Comparison of ENCODE assay signal across 11 cellular contexts in the genomic region with DNA sequence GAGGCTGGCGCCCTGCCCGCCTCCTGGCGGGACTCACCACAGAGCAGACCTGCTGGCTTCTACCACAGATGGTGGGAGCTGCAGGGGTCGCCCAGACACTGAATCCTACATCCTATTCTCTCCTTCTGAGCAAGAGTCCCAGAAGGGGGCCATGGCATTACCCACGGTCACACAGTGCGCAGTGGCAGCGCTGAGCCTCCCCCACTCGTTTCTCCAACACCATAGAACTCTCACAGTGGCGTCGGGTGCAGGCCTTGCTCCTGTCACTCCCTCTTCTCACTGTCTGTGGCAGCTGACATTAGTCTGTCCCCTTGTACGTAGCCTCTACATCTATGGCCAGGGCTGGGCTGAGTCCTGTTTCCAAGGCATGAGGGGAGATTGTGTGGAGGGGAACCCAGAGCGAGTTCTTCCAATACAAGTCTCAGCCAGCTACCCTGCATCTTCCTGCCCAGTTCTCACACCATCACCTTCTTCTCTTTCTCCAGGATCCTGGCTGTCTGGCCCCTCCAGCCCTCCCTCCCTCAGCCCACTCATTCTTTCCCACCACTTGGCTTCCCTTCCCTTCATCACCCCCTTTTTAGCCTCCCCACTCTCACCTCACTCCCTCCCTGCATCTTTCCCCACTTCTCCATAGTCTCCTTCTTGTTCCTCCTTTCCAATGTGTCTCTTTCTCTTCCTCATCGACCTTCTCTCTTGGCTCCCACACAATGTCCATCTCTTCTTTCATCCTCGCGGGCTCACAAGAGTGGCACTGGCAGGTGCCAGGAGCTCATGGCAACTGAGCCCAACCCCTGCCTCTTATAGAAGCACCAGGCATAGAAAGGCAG. TPM values are rescaled to one million over a fixed set of nuclear protein-coding genes. Genes with fewer than 3 reads are reported as not detected.
DNase-seq lines count a peak whose midpoint lies in the region; ATAC-seq, FAIRE-seq and TF ChIP-seq lines count a peak whose summit lies in the region.
"Had no signal": no experiment of that assay in that cellular context is flagged by ENCODE, and none has a peak within 500 bp of the region (broad histone marks: within the 10 kb centered on the region; RNA-seq: fewer than 3 reads in every experiment).

No MANE protein-coding gene starts in this region.

- no peak overlapping the region for H3K18ac ChIP-seq in H1 (ENCODE audit: extremely low read depth, low read length)

- POLR2A ChIA-PET in RWPE1 (lab: Yijun Ruan, JAX; ENCODE audit: low non-redundant PET), result no interaction called here
- POLR2A ChIA-PET in H1 (lab: Charles Lee; ENCODE audit: partially characterized antibody), result interaction anchor here (0.7 to 10.4 kb wide), 8 partner anchors 11 to 121 kb away, joined by 3 to 135 read pairs (median 4); a partner anchor contains a TSS

- TF ChIP-seq RAD21 in H1 (IDR thresholded peaks at IDR 0.05 in 1 of 2, conservative IDR thresholded peaks at IDR 0.05 in 1 of 2; ENCODE audit: low read depth in 2 of 2, low read length in 2 of 2), result no peak

- H2BK15ac ChIP-seq in H1 (ENCODE audit: low read length), result no peak overlapping the region

- no peaks in the 10 kb centered on the region for H3K9me3 ChIP-seq in H1 (ENCODE audit: insufficient read depth in 2 of 2, low read depth in 1 of 2, low read length in 1 of 2)
- H3K9me3 ChIP-seq: uterus had no signal

- TF ChIP-seq CTCF in RWPE1 (conservative IDR thresholded peaks at IDR 0.05; ENCODE audit: low read depth), result no peak
- TF ChIP-seq CTCF in H1 (IDR thresholded peaks at IDR 0.05; ENCODE audit: control extremely low read depth in 1 of 3, insufficient read depth in 1 of 3, low read depth in 1 of 3, low read length in 3 of 3), result no peak

- H4K20me1 ChIP-seq in H1 (replicated peaks in 1 of 2; ENCODE audit: control insufficient read depth in 1 of 2, insufficient read depth in 2 of 2, low read length in 2 of 2), result peaks cover 0 to 13% of the 10 kb centered on the region in 2 experiments

- H3K4me1 Mint-ChIP-seq in activated T-cell treated with anti-CD3 and anti-CD28 coated beads, Interleukin-2, amount 50 U/mL, for 24 hours (ENCODE audit: low read depth), result peaks cover 75% of the 10 kb centered on the region
- H3K4me1 Mint-ChIP-seq in stimulated activated memory B cell treated with anti-CD40 and anti-IgM and Interleukin-4, amounts not matched to agents 10 μg/mL and 1 μg/mL and 100 μg/mL, for 72 hours, result peaks cover 82% of the 10 kb centered on the region

- H2BK20ac ChIP-seq in H1 (ENCODE audit: low read length), result no peak overlapping the region

- CTCF ChIA-PET in RWPE1 (lab: Yijun Ruan, JAX) (no interaction called here), H1 (lab: Charles Lee; ENCODE audit: partially characterized antibody) (interaction anchor here (0.6 to 12.7 kb wide), 11 partner anchors 8 to 137 kb away, joined by 3 to 158 read pairs (median 5); no protein-coding TSS in a partner anchor)

- no peak overlapping the region for H2BK120ac ChIP-seq in H1 (replicated peaks; ENCODE audit: low read depth, low read length)

- peaks cover 9% of the 10 kb centered on the region for H3K79me1 ChIP-seq in H1 (ENCODE audit: low read depth, low read length)

- peaks cover 32 to 64% (median 48%) of the 10 kb centered on the region in 4 experiments for H3K36me3 ChIP-seq in H1 (ENCODE audit: control insufficient read depth in 2 of 4, insufficient read depth in 4 of 4, low read length in 3 of 4)
- H3K36me3 ChIP-seq: uterus had no signal

- no peak overlapping the region for H2BK12ac ChIP-seq in H1 (ENCODE audit: low read depth, low read length)

- H4K91ac ChIP-seq in H1 (replicated peaks; ENCODE audit: insufficient read length, low read length), result no peak overlapping the region

- H3K4me3 Mint-ChIP-seq in activated T-cell treated with anti-CD3 and anti-CD28 coated beads, Interleukin-2, amount 50 U/mL, for 24 hours, result peak overlapping the region; percentile 47
- no peak overlapping the region for H3K4me3 Mint-ChIP-seq in stimulated activated memory B cell treated with anti-CD40 and anti-IgM and Interleukin-4, amounts not matched to agents 10 μg/mL and 1 μg/mL and 100 μg/mL, for 72 hours

- no peak overlapping the region for H2AK5ac ChIP-seq in H1 (ENCODE audit: low read depth, low read length)

- TF ChIP-seq EP300 in H1 (IDR thresholded peaks at IDR 0.05; ENCODE audit: borderline replicate concordance in 1 of 2, low read depth in 2 of 2, low read length in 2 of 2), result no peak

- no peaks in the 10 kb centered on the region for H3K27me3 Mint-ChIP-seq in activated T-cell treated with anti-CD3 and anti-CD28 coated beads, Interleukin-2, amount 50 U/mL, for 24 hours
- no peaks in the 10 kb centered on the region for H3K27me3 Mint-ChIP-seq in stimulated activated memory B cell treated with anti-CD40 and anti-IgM and Interleukin-4, amounts not matched to agents 10 μg/mL and 1 μg/mL and 100 μg/mL, for 72 hours

- H3K14ac ChIP-seq in H1 (ENCODE audit: insufficient read length), result no peak overlapping the region

- no peak overlapping the region for H4K5ac ChIP-seq in H1 (ENCODE audit: insufficient read length, low read depth, low read length)

- no peak for ATAC-seq in stimulated activated memory B cell treated with anti-CD40 and anti-IgM and Interleukin-4, amounts not matched to agents 10 μg/mL and 1 μg/mL and 100 μg/mL, for 72 hours
- no peak for ATAC-seq in Right ventricle myocardium inferior
- no peak for ATAC-seq in GM18861 (IDR thresholded peaks at IDR 0.05; ENCODE audit: unreplicated experiment)

- H3K4me1 ChIP-seq in H1 (replicated peaks in 1 of 4; ENCODE audit: control insufficient read depth in 3 of 4, insufficient read depth in 4 of 4, low read length in 3 of 4), result peaks cover 2 to 24% (median 6%) of the 10 kb centered on the region in 4 experiments

- H3K23ac ChIP-seq in H1 (ENCODE audit: insufficient read length), result no peak overlapping the region

- H3K27me3 ChIP-seq in H1 (replicated peaks in 1 of 4; ENCODE audit: control insufficient read depth in 3 of 4, extremely low read depth in 1 of 4, insufficient read depth in 3 of 4, low read length in 3 of 4), result no peaks in the 10 kb centered on the region
- H3K27me3 ChIP-seq: uterus had no signal

- no peak overlapping the region for H3K4me2 ChIP-seq in H1 (ENCODE audit: insufficient read depth in 1 of 2, low read depth in 2 of 2, low read length in 2 of 2)

- 90% methylated on average over 15 of the region's 15 CpGs; no CpG with 5 or more reads in 1 of the 2 experiments for WGBS in H1 (ENCODE audit: extremely low coverage in 1 of 2, insufficient coverage in 1 of 2, insufficient read length in 1 of 2, insufficient replicate concordance in 2 of 2, low coverage in 1 of 2, low lambda C conversion rate in 2 of 2, missing lambda C conversion rate in 1 of 2), 2 experiments

- H4K8ac ChIP-seq in H1 (ENCODE audit: extremely low read depth, insufficient read depth, low read length), result no peak overlapping the region

- peaks cover 11 to 23% of the 10 kb centered on the region in 2 experiments for H3K79me2 ChIP-seq in H1 (ENCODE audit: control insufficient read depth in 1 of 2, insufficient read depth in 2 of 2, low read length in 2 of 2)

- no peak for FAIRE-seq in H1 (lab: Jason Lieb, UNC)

- peaks cover 8% of the 10 kb centered on the region for H3K23me2 ChIP-seq in H1 (ENCODE audit: low read depth, low read length)

- no peak for DNase-seq in activated T-cell treated with anti-CD3 and anti-CD28 coated beads, Interleukin-2, amount 50 U/mL, for 24 hours
- no peak for DNase-seq in activated T-cell treated with anti-CD3 and anti-CD28 coated beads, Interleukin-2, amount 50 U/mL, for 1 hour
- DNase-seq in RWPE1 (ENCODE audit: low spot score), result no peak
- DNase-seq in H1 (ENCODE audit: low read depth in 1 of 2, low spot score in 2 of 2), result no peak
- DNase-seq in Right ventricle myocardium inferior (ENCODE audit: missing footprints), result no peak
- DNase-seq in NCI-H2081 (lab: John Stamatoyannopoulos, UW), result no peak
- DNase-seq: EL, uterus had no signal

- no peak overlapping the region for H2BK5ac ChIP-seq in H1 (ENCODE audit: low read depth, low read length)

- H3K27ac ChIP-seq in RWPE1, result peak overlapping the region; percentile 79
- no peak overlapping the region for H3K27ac ChIP-seq in H1 (ENCODE audit: low read depth, low read length)

- H3K36me3 Mint-ChIP-seq in activated T-cell treated with anti-CD3 and anti-CD28 coated beads, Interleukin-2, amount 50 U/mL, for 24 hours (ENCODE audit: low read depth), result peaks cover 88% of the 10 kb centered on the region
- peaks cover 65% of the 10 kb centered on the region for H3K36me3 Mint-ChIP-seq in stimulated activated memory B cell treated with anti-CD40 and anti-IgM and Interleukin-4, amounts not matched to agents 10 μg/mL and 1 μg/mL and 100 μg/mL, for 72 hours

- no peak overlapping the region for H3K56ac ChIP-seq in H1 (replicated peaks; ENCODE audit: insufficient read length, low read depth, low read length)

- no peaks in the 10 kb centered on the region for H3K9me3 Mint-ChIP-seq in activated T-cell treated with anti-CD3 and anti-CD28 coated beads, Interleukin-2, amount 50 U/mL, for 24 hours
- H3K9me3 Mint-ChIP-seq in stimulated activated memory B cell treated with anti-CD40 and anti-IgM and Interleukin-4, amounts not matched to agents 10 μg/mL and 1 μg/mL and 100 μg/mL, for 72 hours, result no peaks in the 10 kb centered on the region

- no peak overlapping the region for H2AFZ ChIP-seq in H1 (ENCODE audit: low read length)

- no peak overlapping the region for H3K4me3 ChIP-seq in H1 (ENCODE audit: extremely low read depth in 1 of 4, insufficient read depth in 2 of 4, low read depth in 3 of 4, low read length in 4 of 4)
- H3K4me3 ChIP-seq: uterus had no signal

- intact Hi-C loops in Right ventricle myocardium inferior (cut with DNase I), result loop anchor here (5.0 kb wide), 1 partner anchor 309 kb away; no protein-coding TSS in a partner anchor

- H3K9ac ChIP-seq in H1 (replicated peaks in 1 of 4; ENCODE audit: extremely low read depth in 1 of 4, low read depth in 3 of 4, low read length in 3 of 4), result no peak overlapping the region

- H3K27ac Mint-ChIP-seq in activated T-cell treated with anti-CD3 and anti-CD28 coated beads, Interleukin-2, amount 50 U/mL, for 24 hours, result peak overlapping the region; percentile 96
- H3K27ac Mint-ChIP-seq in stimulated activated memory B cell treated with anti-CD40 and anti-IgM and Interleukin-4, amounts not matched to agents 10 μg/mL and 1 μg/mL and 100 μg/mL, for 72 hours, result peak overlapping the region; percentile 79

- no peak overlapping the region for H3K4ac ChIP-seq in H1 (replicated peaks; ENCODE audit: insufficient read length, low read depth, low read length)

- TF ChIP-seq POLR2A in H1 (IDR thresholded peaks at IDR 0.05; ENCODE audit: control extremely low read depth in 1 of 2, low read depth in 2 of 2, low read length in 2 of 2), result peak in 1 of 2 experiments; percentile 19; a peak in 2 of 3 replicates

RNA-seq across cellular contexts. Expression of a gene that starts 5.9 kb away (rescaled TPM):
- 102 and 106 TPM in 2 replicates for total RNA-seq in H1 (2021; fragmentation: NEBNext Ultra II Directional; extraction: Animal tissue kit (Norgen Biotek cat#: 25700))
- 14.7 and 18.0 TPM in 2 replicates for polyA plus RNA-seq in H1 (2011; rRNA removed)
- polyA plus RNA-seq in H1 (2011; cell fraction: cytosol; rRNA removed), result 31.4 TPM
- 55.2 TPM for polyA plus RNA-seq in H1 (2011; cell fraction: nucleus; rRNA removed)
- 66.1 to 73.3 TPM (median 70.8 TPM) in 4 replicates for polyA plus RNA-seq in H1 (2012, experiment 1 of 2)
- 36.4 TPM for polyA plus RNA-seq in H1 (2012, experiment 2 of 2)
- 64.9 TPM for polyA plus RNA-seq in H1 (2013, experiment 1 of 2)
- polyA plus RNA-seq in H1 (2013, experiment 2 of 2), result 63.5 TPM
- 24.9 and 28.4 TPM in 2 replicates for polyA minus RNA-seq in H1 (2011; rRNA and poly(A)+ RNA removed)
- polyA minus RNA-seq in H1 (2011; cell fraction: cytosol; rRNA and poly(A)+ RNA removed), result 30.1 TPM
- 42.4 TPM for polyA minus RNA-seq in H1 (2011; cell fraction: nucleus; rRNA and poly(A)+ RNA removed)
- total RNA-seq in Right ventricle myocardium inferior, result 57.5 TPM

RNA-seq across cellular contexts. Expression of a gene that starts 13.9 kb away (rescaled TPM):
- 103 and 106 TPM in 2 replicates for total RNA-seq in H1 (2021; fragmentation: NEBNext Ultra II Directional; extraction: Animal tissue kit (Norgen Biotek cat#: 25700))
- 53.7 and 72.5 TPM in 2 replicates for polyA plus RNA-seq in H1 (2011; rRNA removed)
- polyA plus RNA-seq in H1 (2011; cell fraction: cytosol; rRNA removed), result 64.5 TPM
- polyA plus RNA-seq in H1 (2011; cell fraction: nucleus; rRNA removed), result 132 TPM
- polyA plus RNA-seq in H1 (2012, experiment 1 of 2), result 47.6 to 71.4 TPM (median 64.4 TPM) in 4 replicates
- 60.9 TPM for polyA plus RNA-seq in H1 (2012, experiment 2 of 2)
- polyA plus RNA-seq in H1 (2013, experiment 1 of 2), result 50.8 TPM
- 46.4 TPM for polyA plus RNA-seq in H1 (2013, experiment 2 of 2)
- polyA minus RNA-seq in H1 (2011; rRNA and poly(A)+ RNA removed), result 51.4 and 62.5 TPM in 2 replicates
- polyA minus RNA-seq in H1 (2011; cell fraction: cytosol; rRNA and poly(A)+ RNA removed), result 36.7 TPM
- 68.0 TPM for polyA minus RNA-seq in H1 (2011; cell fraction: nucleus; rRNA and poly(A)+ RNA removed)
- 40.8 TPM for total RNA-seq in Right ventricle myocardium inferior

RNA-seq across cellular contexts. Expression of a gene that starts 26.8 kb away (rescaled TPM):
- 15.7 and 18.5 TPM in 2 replicates for total RNA-seq in H1 (2021; fragmentation: NEBNext Ultra II Directional; extraction: Animal tissue kit (Norgen Biotek cat#: 25700))
- 30.5 and 34.7 TPM in 2 replicates for polyA plus RNA-seq in H1 (2011; rRNA removed)
- polyA plus RNA-seq in H1 (2011; cell fraction: cytosol; rRNA removed), result 35.0 TPM
- polyA plus RNA-seq in H1 (2011; cell fraction: nucleus; rRNA removed), result 123 TPM
- polyA plus RNA-seq in H1 (2012, experiment 1 of 2), result 20.5 to 27.2 TPM (median 24.5 TPM) in 4 replicates
- polyA plus RNA-seq in H1 (2012, experiment 2 of 2), result 25.0 TPM
- 20.5 TPM for polyA plus RNA-seq in H1 (2013, experiment 1 of 2)
- polyA plus RNA-seq in H1 (2013, experiment 2 of 2), result 20.9 TPM
- 17.9 and 21.7 TPM in 2 replicates for polyA minus RNA-seq in H1 (2011; rRNA and poly(A)+ RNA removed)
- 10.3 TPM for polyA minus RNA-seq in H1 (2011; cell fraction: cytosol; rRNA and poly(A)+ RNA removed)
- 18.4 TPM for polyA minus RNA-seq in H1 (2011; cell fraction: nucleus; rRNA and poly(A)+ RNA removed)
- 20.8 TPM for total RNA-seq in Right ventricle myocardium inferior

RNA-seq across cellular contexts. Expression of a gene that starts 43.1 kb away (rescaled TPM):
- total RNA-seq in H1 (2021; fragmentation: NEBNext Ultra II Directional; extraction: Animal tissue kit (Norgen Biotek cat#: 25700)), result 0.19 TPM in 1 of 2 replicates, not detected in the other
- polyA plus RNA-seq in H1 (2011; rRNA removed), result 0.05 and 0.09 TPM in 2 replicates
- 0.05 TPM for polyA plus RNA-seq in H1 (2011; cell fraction: cytosol; rRNA removed)
- 0.17 TPM for polyA plus RNA-seq in H1 (2011; cell fraction: nucleus; rRNA removed)
- polyA plus RNA-seq in H1 (2012, experiment 1 of 2), result 1.7 to 2.5 TPM (median 2.3 TPM) in 4 replicates
- 0.79 TPM for polyA plus RNA-seq in H1 (2012, experiment 2 of 2)
- polyA plus RNA-seq in H1 (2013, experiment 1 of 2), result 0.06 TPM
- 0.04 TPM for polyA plus RNA-seq in H1 (2013, experiment 2 of 2)
- 0.10 TPM in 1 of 2 replicates, not detected in the other for polyA minus RNA-seq in H1 (2011; rRNA and poly(A)+ RNA removed)
- polyA minus RNA-seq in H1 (2011; cell fraction: cytosol; rRNA and poly(A)+ RNA removed), result not detected
- not detected for polyA minus RNA-seq in H1 (2011; cell fraction: nucleus; rRNA and poly(A)+ RNA removed)
- total RNA-seq in Right ventricle myocardium inferior, result 14.5 TPM

RNA-seq across cellular contexts. Expression of a gene that starts 54.3 kb away (rescaled TPM):
- 0.08 TPM in 1 of 2 replicates, not detected in the other for total RNA-seq in H1 (2021; fragmentation: NEBNext Ultra II Directional; extraction: Animal tissue kit (Norgen Biotek cat#: 25700))
- polyA plus RNA-seq in H1 (2011; rRNA removed), result 0.08 and 0.09 TPM in 2 replicates
- 0.09 TPM for polyA plus RNA-seq in H1 (2011; cell fraction: cytosol; rRNA removed)
- polyA plus RNA-seq in H1 (2011; cell fraction: nucleus; rRNA removed), result 0.30 TPM
- 0.04 to 0.18 TPM (median 0.17 TPM) in 3 of 4 replicates, not detected in the other for polyA plus RNA-seq in H1 (2012, experiment 1 of 2)
- polyA plus RNA-seq in H1 (2012, experiment 2 of 2), result not detected
- 0.02 TPM for polyA plus RNA-seq in H1 (2013, experiment 1 of 2)
- polyA plus RNA-seq in H1 (2013, experiment 2 of 2), result 0.04 TPM
- polyA minus RNA-seq in H1 (2011; rRNA and poly(A)+ RNA removed), result not detected in 2 replicates
- not detected for polyA minus RNA-seq in H1 (2011; cell fraction: cytosol; rRNA and poly(A)+ RNA removed)
- polyA minus RNA-seq in H1 (2011; cell fraction: nucleus; rRNA and poly(A)+ RNA removed), result not detected
- total RNA-seq in Right ventricle myocardium inferior, result 0.08 TPM
- total RNA-seq: glomerular endothelial cell had no signal
